ENCODE assay signal across 26 cellular contexts in the genomic region with DNA sequence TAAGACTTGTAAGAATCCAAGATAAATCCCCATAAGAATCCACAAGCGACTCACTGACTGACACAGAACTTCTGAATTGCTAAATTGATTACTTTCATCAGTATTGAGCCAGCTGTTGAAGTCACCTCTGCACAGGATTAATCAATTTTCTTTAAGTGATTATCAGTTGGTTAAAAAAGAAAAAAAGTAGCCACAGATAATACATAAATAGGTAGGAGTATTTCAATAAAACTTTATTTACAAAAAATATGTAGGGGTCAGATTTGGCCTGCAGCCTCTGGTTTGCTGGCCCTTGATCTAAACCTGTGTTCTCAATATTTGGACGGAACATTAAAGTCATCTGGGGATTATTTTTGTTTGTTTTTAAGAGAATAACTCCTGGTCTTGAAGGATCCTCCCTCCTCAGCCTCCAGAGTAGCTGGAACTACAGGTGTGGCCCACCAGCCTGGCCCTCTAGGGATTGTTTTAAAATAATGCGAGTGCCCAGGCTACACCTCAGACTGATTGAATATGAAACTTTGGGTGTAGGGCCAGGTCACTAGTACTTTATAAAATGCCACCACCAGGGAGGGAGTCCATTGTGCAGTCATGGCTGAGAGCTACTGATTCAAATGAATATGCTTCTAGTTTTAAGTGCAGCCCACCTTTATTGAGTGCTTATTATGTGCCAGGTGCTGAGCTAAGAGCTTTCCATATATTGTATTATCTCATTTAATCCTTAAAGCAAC. TPM values are rescaled to one million over a fixed set of nuclear protein-coding genes. Genes with fewer than 3 reads are reported as not detected.
DNase-seq lines count a peak whose midpoint lies in the region; ATAC-seq and TF ChIP-seq lines count a peak whose summit lies in the region.
"Had no signal": no experiment of that assay in that cellular context is flagged by ENCODE, and none has a peak within 500 bp of the region (broad histone marks: within the 10 kb centered on the region; RNA-seq: fewer than 3 reads in every experiment).

No MANE protein-coding gene starts in this region.

- H3K9me3 ChIP-seq in OCI-LY3 (ENCODE audit: insufficient read depth, low read length) (no peaks in the 10 kb centered on the region), transverse colon (no peaks in the 10 kb centered on the region)
- H3K9me3 ChIP-seq: BE2C, SK-N-SH had no signal

- TF ChIP-seq POLR2A in transverse colon (IDR thresholded peaks at IDR 0.05): no peak

- no peak overlapping the region for H3K27ac ChIP-seq in OCI-LY3 (ENCODE audit: low read length)
- H3K27ac ChIP-seq in transverse colon: no peak overlapping the region
- H3K27ac ChIP-seq: 22Rv1, GM23248 had no signal

- TF ChIP-seq EP300 in transverse colon (IDR thresholded peaks at IDR 0.05; ENCODE audit: low read depth): no peak

- ATAC-seq in naive B cell (ENCODE audit: low read depth in 2 of 2) (no peak), GM21381 (IDR thresholded peaks at IDR 0.05; ENCODE audit: unreplicated experiment) (no peak), HG02938 (IDR thresholded peaks at IDR 0.05; ENCODE audit: unreplicated experiment) (no peak)

- H3K4me3 ChIP-seq in OCI-LY3 (ENCODE audit: low read length) (no peak overlapping the region), transverse colon (no peak overlapping the region)

- no peak for DNase-seq in T-helper 2 cell treated with Interferon-gamma antibody and Interleukin-4, amounts not matched to agents 5 μg/mL and 100 μg/mL, for 36 hours (ENCODE audit: low spot score)
- no peak for DNase-seq in T-helper 2 cell
- no peak for DNase-seq in naive B cell
- no peak for DNase-seq in transverse colon
- DNase-seq: BE2C; CD4-positive, CD25-positive, alpha-beta regulatory T cell; EL; GM23248; HFFc6; IMR-90; NCI-H1092 treated with DMSO at 0.1 percent for 48 hours; NCI-H1436; NCI-H187; NCI-H2081 treated with DMSO at 0.1 percent for 48 hours; NCI-H2171; NCI-H226; NCI-H510A; NCI-H69; OCI-M1; SIG-M5; SK-N-SH had no signal

- peaks cover 13% of the 10 kb centered on the region for H3K4me1 Mint-ChIP-seq in T-helper 2 cell treated with Interferon-gamma antibody and Interleukin-4, amounts not matched to agents 5 μg/mL and 100 μg/mL, for 36 hours (ENCODE audit: low read depth)
- H3K4me1 Mint-ChIP-seq in naive B cell: peaks cover 11 to 19% (median 16%) of the 10 kb centered on the region in 3 donors

- peaks cover 30% of the 10 kb centered on the region for H3K27me3 ChIP-seq in OCI-LY3 (ENCODE audit: low read depth, low read length)
- H3K27me3 ChIP-seq in transverse colon: peaks cover 13% of the 10 kb centered on the region

- H3K9ac ChIP-seq in OCI-LY3 (ENCODE audit: low read length): no peak overlapping the region
- H3K9ac ChIP-seq: SK-N-SH had no signal

- no peak overlapping the region for H3K4me2 ChIP-seq in OCI-LY3 (ENCODE audit: low read length)

- H3K4me1 ChIP-seq in OCI-LY3 (ENCODE audit: low read length) (peaks cover 12% of the 10 kb centered on the region), transverse colon (peaks cover 0 to 7% (median 0%) of the 10 kb centered on the region in 4 donors)

- no peak overlapping the region for H3K27ac Mint-ChIP-seq in T-helper 2 cell treated with Interferon-gamma antibody and Interleukin-4, amounts not matched to agents 5 μg/mL and 100 μg/mL, for 36 hours
- peak overlapping the region in 4 of 6 donors; percentile 29 to 93 (median 46) for H3K27ac Mint-ChIP-seq in naive B cell
- H3K27ac Mint-ChIP-seq: HFFc6 had no signal

- intact Hi-C loops in transverse colon (cut with DNase I; ENCODE audit: low total_unique reads): no loop called here

- no peaks in the 10 kb centered on the region for H3K36me3 Mint-ChIP-seq in T-helper 2 cell treated with Interferon-gamma antibody and Interleukin-4, amounts not matched to agents 5 μg/mL and 100 μg/mL, for 36 hours (ENCODE audit: low read depth)
- no peaks in the 10 kb centered on the region for H3K36me3 Mint-ChIP-seq in naive B cell
- H3K36me3 Mint-ChIP-seq: CD4-positive, CD25-positive, alpha-beta regulatory T cell had no signal

- H3K79me2 ChIP-seq in OCI-LY3 (ENCODE audit: low read length): no peaks in the 10 kb centered on the region

- no peaks in the 10 kb centered on the region for H4K20me1 ChIP-seq in OCI-LY3 (ENCODE audit: insufficient read depth, low read length)

- H2AFZ ChIP-seq in OCI-LY3 (ENCODE audit: low read depth, low read length): peak overlapping the region; percentile 99

- no peaks in the 10 kb centered on the region for H3K36me3 ChIP-seq in OCI-LY3 (replicated peaks; ENCODE audit: low read depth, low read length)
- H3K36me3 ChIP-seq in transverse colon: no peaks in the 10 kb centered on the region
- H3K36me3 ChIP-seq: BE2C had no signal

- TF ChIP-seq CTCF in GM12873 (IDR thresholded peaks at IDR 0.05; ENCODE audit: insufficient read depth, low read depth, low read length, missing control alignments): peak; percentile 10
- TF ChIP-seq CTCF in OCI-LY3 (IDR thresholded peaks at IDR 0.05; ENCODE audit: low read depth, low read length): no peak
- TF ChIP-seq CTCF in transverse colon (IDR thresholded peaks at IDR 0.05): no peak

- H3K4me3 Mint-ChIP-seq in T-helper 2 cell treated with Interferon-gamma antibody and Interleukin-4, amounts not matched to agents 5 μg/mL and 100 μg/mL, for 36 hours: peak overlapping the region; percentile 66
- H3K4me3 Mint-ChIP-seq in naive B cell: peak overlapping the region in 4 of 8 donors; percentile 54 to 86 (median 68)

- H3K27me3 Mint-ChIP-seq in T-helper 2 cell treated with Interferon-gamma antibody and Interleukin-4, amounts not matched to agents 5 μg/mL and 100 μg/mL, for 36 hours (ENCODE audit: low read depth): peaks cover 32% of the 10 kb centered on the region
- no peaks in the 10 kb centered on the region for H3K27me3 Mint-ChIP-seq in naive B cell

- H3K9me3 Mint-ChIP-seq in T-helper 2 cell treated with Interferon-gamma antibody and Interleukin-4, amounts not matched to agents 5 μg/mL and 100 μg/mL, for 36 hours: no peaks in the 10 kb centered on the region
- peaks cover 0 to 1% (median 0%) of the 10 kb centered on the region in 7 donors for H3K9me3 Mint-ChIP-seq in naive B cell
- H3K9me3 Mint-ChIP-seq: CD4-positive, CD25-positive, alpha-beta regulatory T cell; HFFc6 had no signal

- 77 to 80% methylated on average over 3 of the region's 3 CpGs for WGBS in transverse colon (ENCODE audit: low coverage in 1 of 2), 2 donors

- in situ Hi-C loops in transverse colon (cut with MboI; ENCODE audit: low pct_ligation_motif_present in 1 of 4, low pct_unique_long_range_greater_than_20kb in 1 of 4, low sequenced_read_pairs in 3 of 4): no loop called here

RNA-seq across cellular contexts. Expression of a gene that starts 6.8 kb away (rescaled TPM):
- 10 to 100 TPM; 41.0 to 60.3 (median 54.9) TPM for polyA plus RNA-seq in naive B cell (ENCODE audit: low read depth in 6 of 6)
- total RNA-seq in transverse colon: 100 to 1,000 TPM; 104 to 253 (median 111) TPM

RNA-seq across cellular contexts. Expression of a gene that starts 25.9 kb away (rescaled TPM):
- not detected for polyA plus RNA-seq in naive B cell (ENCODE audit: low read depth in 6 of 6)
- total RNA-seq in transverse colon: 1 to 10 TPM in 1 of 4 donors, under 1 TPM in 2, not detected in 1; 0.41 to 1.1 (median 0.48) TPM
- polyA plus RNA-seq: CD4-positive, CD25-positive, alpha-beta regulatory T cell had no signal

RNA-seq across cellular contexts. Expression of a gene that starts 33.3 kb away (rescaled TPM):
- 10 to 100 TPM; 51.2 to 74.1 (median 58.9) TPM for polyA plus RNA-seq in naive B cell (ENCODE audit: low read depth in 6 of 6)
- 10 to 100 TPM in 3 of 4 donors, 1 to 10 TPM in 1; 2.2 to 35.9 (median 26.7) TPM for total RNA-seq in transverse colon

RNA-seq across cellular contexts. Expression of a gene that starts 42.3 kb away (rescaled TPM):
- 100 to 1,000 TPM in 4 of 6 donors, 10 to 100 TPM in 2; 81.7 to 162 (median 108) TPM for polyA plus RNA-seq in naive B cell (ENCODE audit: low read depth in 6 of 6)
- total RNA-seq in transverse colon: 100 to 1,000 TPM in 1 of 4 donors, 10 to 100 TPM in 3; 19.1 to 103 (median 60.6) TPM
